17 cellular contexts compared by ENCODE assay signal in genomic region chr12:51994959-51995358, GRCh38.
"Had no signal": no experiment of that assay in that cellular context is flagged by ENCODE, and none has a peak within 500 bp of the region (broad histone marks: within the 10 kb centered on the region; RNA-seq: fewer than 3 reads in every experiment).

No MANE protein-coding gene starts in this region.

- H3K9ac ChIP-seq: neural progenitor cell had no signal

- H3K27ac Mint-ChIP-seq: activated CD4-positive, alpha-beta T cell treated with anti-CD3 and anti-CD28 coated beads, Interleukin-2, amount 10 ng/mL, durations not matched to agents 7 days and 5 days; activated T-helper 1 cell treated with anti-CD3 and anti-CD28 coated beads, Interleukin-12 subunit alpha, Interleukin-12 subunit beta, Interleukin-2, Interleukin-4 antibody, amounts not matched to agents 30 ng/mL and 10 ng/mL and 1 ng/mL, durations not matched to agents 14 hours and 24 hours and 36 hours; stimulated activated memory B cell treated with anti-CD40 and anti-IgM and Interleukin-4, amounts not matched to agents 10 μg/mL and 1 μg/mL and 100 μg/mL, for 72 hours had no signal

- FAIRE-seq: pancreas had no signal

- H3K4me1 ChIP-seq: ascending aorta, gastrocnemius medialis, neural progenitor cell, pancreas, tibial artery, uterus had no signal

- H3K9me3 ChIP-seq: ascending aorta, gastrocnemius medialis, heart left ventricle, lower lobe of right lung, pancreas, tibial artery, uterus had no signal

- H2AFZ ChIP-seq: neural progenitor cell had no signal

- H3K36me3 Mint-ChIP-seq: naive B cell had no signal

- DNase-seq: activated CD4-positive, alpha-beta T cell treated with anti-CD3 and anti-CD28 coated beads, Interleukin-2, amount 10 ng/mL, durations not matched to agents 7 days and 5 days; activated CD8-positive, alpha-beta memory T cell treated with anti-CD3 and anti-CD28 coated beads for 24 hours; gastrocnemius medialis; heart left ventricle; left cardiac atrium; lower lobe of right lung; midbrain; naive B cell; stimulated activated CD4-positive, alpha-beta T cell treated with anti-CD3 and anti-CD28 coated beads, Interleukin-2, amount 100 ng/mL, for 48 hours; uterus had no signal

- H3K27ac ChIP-seq: ascending aorta, epithelial cell of prostate, gastrocnemius medialis, heart left ventricle, lower lobe of right lung, neural progenitor cell, pancreas, tibial artery, uterus had no signal

- H3K4me3 ChIP-seq: ascending aorta, gastrocnemius medialis, heart left ventricle, lower lobe of right lung, neural progenitor cell, pancreas, tibial artery, uterus had no signal

- ATAC-seq: gastrocnemius medialis; heart left ventricle; pancreas; stimulated activated memory B cell treated with anti-CD40 and anti-IgM and Interleukin-4, amounts not matched to agents 10 μg/mL and 1 μg/mL and 100 μg/mL, for 72 hours had no signal

- H3K4me3 Mint-ChIP-seq: activated CD4-positive, alpha-beta T cell treated with anti-CD3 and anti-CD28 coated beads, Interleukin-2, amount 10 ng/mL, durations not matched to agents 7 days and 5 days; activated T-helper 1 cell treated with anti-CD3 and anti-CD28 coated beads, Interleukin-12 subunit alpha, Interleukin-12 subunit beta, Interleukin-2, Interleukin-4 antibody, amounts not matched to agents 30 ng/mL and 10 ng/mL and 1 ng/mL, durations not matched to agents 14 hours and 24 hours and 36 hours; naive B cell; neural progenitor cell; stimulated activated memory B cell treated with anti-CD40 and anti-IgM and Interleukin-4, amounts not matched to agents 10 μg/mL and 1 μg/mL and 100 μg/mL, for 72 hours had no signal

- H3K27me3 ChIP-seq: ascending aorta, gastrocnemius medialis, heart left ventricle, neural progenitor cell, pancreas, tibial artery, uterus had no signal

- H3K27me3 Mint-ChIP-seq: activated CD4-positive, alpha-beta T cell treated with anti-CD3 and anti-CD28 coated beads, Interleukin-2, amount 10 ng/mL, durations not matched to agents 7 days and 5 days; naive B cell; stimulated activated memory B cell treated with anti-CD40 and anti-IgM and Interleukin-4, amounts not matched to agents 10 μg/mL and 1 μg/mL and 100 μg/mL, for 72 hours had no signal

- H3K4me2 ChIP-seq: neural progenitor cell had no signal

- H3K9me3 Mint-ChIP-seq: activated CD4-positive, alpha-beta T cell treated with anti-CD3 and anti-CD28 coated beads, Interleukin-2, amount 10 ng/mL, durations not matched to agents 7 days and 5 days; activated T-helper 1 cell treated with anti-CD3 and anti-CD28 coated beads, Interleukin-12 subunit alpha, Interleukin-12 subunit beta, Interleukin-2, Interleukin-4 antibody, amounts not matched to agents 30 ng/mL and 10 ng/mL and 1 ng/mL, durations not matched to agents 14 hours and 24 hours and 36 hours; naive B cell; neural progenitor cell; stimulated activated memory B cell treated with anti-CD40 and anti-IgM and Interleukin-4, amounts not matched to agents 10 μg/mL and 1 μg/mL and 100 μg/mL, for 72 hours had no signal

- H3K36me3 ChIP-seq: neural progenitor cell, uterus had no signal
